In the genomic region with DNA sequence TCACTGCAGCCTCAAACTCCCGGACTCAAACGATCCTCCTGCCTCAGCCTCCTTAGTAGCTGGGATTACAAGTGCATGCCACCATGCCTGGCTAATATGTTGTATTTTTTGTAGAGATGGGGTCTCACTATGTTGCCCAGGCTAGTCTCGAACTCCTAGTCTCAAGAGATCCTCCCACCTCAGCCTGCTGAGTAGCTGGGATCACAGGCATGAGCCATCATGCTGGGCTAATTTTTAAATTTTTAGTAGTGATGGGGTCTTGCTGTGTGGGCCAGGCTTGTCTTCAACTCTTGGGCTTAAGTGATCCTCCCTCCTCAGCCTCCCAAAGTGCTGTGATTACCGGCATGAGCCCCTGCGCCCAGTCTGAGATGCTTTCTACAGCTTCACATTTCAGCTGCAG, we compare ENCODE assay signal across 8 cellular contexts. TPM values are rescaled to one million over a fixed set of nuclear protein-coding genes. Genes with fewer than 3 reads are reported as not detected.
"Had no signal": no experiment of that assay in that cellular context is flagged by ENCODE, and none has a peak within 500 bp of the region (broad histone marks: within the 10 kb centered on the region; RNA-seq: fewer than 3 reads in every experiment).

No MANE protein-coding gene starts in this region.

- DNase-seq: GDM1, GF-D8 had no signal

- ATAC-seq: GM12878 had no signal

- H3K4me3 ChIP-seq: GM12878 had no signal

- FAIRE-seq: G401.6, GM12878, GM12891, GM12892, GM18507, GM19239 had no signal

RNA-seq across cellular contexts. Expression of a gene that starts 26.9 kb away (rescaled TPM):
- polyA plus RNA-seq: GM12878 had no signal

RNA-seq across cellular contexts. Expression of a gene that starts 37.1 kb away (rescaled TPM):
- total RNA-seq: GM12878 had no signal
